1 cellular context compared by ENCODE assay signal in genomic region chr17:17030515-17031211, GRCh38.
TF ChIP-seq lines count a peak whose summit lies in the region.

No MANE protein-coding gene starts in this region.

TF ChIP-seq in GM12878, 131 proteins besides CTCF, POLR2A, EP300 and RAD21:
- TF ChIP-seq SMARCA5 (IDR thresholded peaks at IDR 0.05), result 0 out of 2 replicates have a peak, but pooled peaks have one; percentile 28
- peak; percentile 93 for TF ChIP-seq ZNF24 (IDR thresholded peaks at IDR 0.05)
- TF ChIP-seq HCFC1 (IDR thresholded peaks at IDR 0.05; ENCODE audit: low read length), result no peak
TF ChIP-seq in GM12878: peak in this region for 2.
